ENCODE assay signal across 1 cellular context in the genomic region with DNA sequence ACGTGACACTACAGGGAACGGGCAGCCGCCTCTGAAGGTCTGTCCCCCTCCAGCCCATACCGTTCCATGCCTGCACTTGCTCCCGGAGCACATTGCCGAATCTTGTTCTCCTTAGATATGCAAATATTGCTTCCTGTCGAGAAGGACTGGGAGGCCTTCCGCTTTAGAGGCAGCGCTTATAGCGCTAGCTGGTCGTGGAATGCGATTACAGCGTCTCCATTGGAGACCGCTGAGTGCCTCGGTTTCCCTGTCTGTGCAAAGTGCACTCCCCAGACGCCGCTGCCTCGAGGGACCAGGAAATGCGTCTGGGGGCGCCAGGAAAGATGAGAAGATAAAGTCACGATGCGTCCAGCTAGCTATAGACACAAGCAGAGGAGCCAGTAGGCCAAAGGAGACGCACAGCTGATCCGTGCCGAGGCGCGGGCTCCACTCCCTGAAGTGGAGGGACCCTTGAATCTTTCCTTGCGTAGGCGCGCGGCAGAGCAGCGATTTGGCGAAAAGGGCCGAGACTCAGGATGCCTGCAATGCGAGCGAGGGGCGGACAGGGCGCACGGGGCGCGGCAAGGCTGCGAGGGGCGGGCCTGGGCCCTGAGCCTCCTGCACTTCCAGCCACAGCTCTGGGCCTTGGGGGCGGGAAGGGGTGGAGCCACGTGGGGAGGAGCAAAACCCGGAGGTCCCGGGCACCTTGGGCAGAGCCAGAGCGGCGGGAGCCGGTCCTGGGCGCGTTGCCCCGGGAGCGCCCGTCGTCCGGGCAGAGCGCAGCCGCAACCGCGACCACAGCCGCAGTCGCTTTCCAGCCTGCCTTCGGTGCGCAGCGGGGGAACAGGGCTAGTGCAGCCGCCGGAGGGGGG.
TF ChIP-seq lines count a peak whose summit lies in the region.

A gene (plus strand): TSS at position 692 of the 851 bp plus-strand sequence. CDS start 261 bp downstream, outside the sequence.

TF ChIP-seq in WTC11, 78 proteins besides CTCF, POLR2A, EP300 and RAD21 (continued from another document and continues in another):
- TF ChIP-seq, protein P1, sequence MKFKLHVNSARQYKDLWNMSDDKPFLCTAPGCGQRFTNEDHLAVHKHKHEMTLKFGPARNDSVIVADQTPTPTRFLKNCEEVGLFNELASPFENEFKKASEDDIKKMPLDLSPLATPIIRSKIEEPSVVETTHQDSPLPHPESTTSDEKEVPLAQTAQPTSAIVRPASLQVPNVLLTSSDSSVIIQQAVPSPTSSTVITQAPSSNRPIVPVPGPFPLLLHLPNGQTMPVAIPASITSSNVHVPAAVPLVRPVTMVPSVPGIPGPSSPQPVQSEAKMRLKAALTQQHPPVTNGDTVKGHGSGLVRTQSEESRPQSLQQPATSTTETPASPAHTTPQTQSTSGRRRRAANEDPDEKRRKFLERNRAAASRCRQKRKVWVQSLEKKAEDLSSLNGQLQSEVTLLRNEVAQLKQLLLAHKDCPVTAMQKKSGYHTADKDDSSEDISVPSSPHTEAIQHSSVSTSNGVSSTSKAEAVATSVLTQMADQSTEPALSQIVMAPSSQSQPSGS (CRISPR knock-in tag; IDR thresholded peaks at IDR 0.05; ENCODE audit: borderline replicate concordance, low read depth): peak; percentile 58; the same call in 1 of the 2 replicates
- TF ChIP-seq, protein P2, sequence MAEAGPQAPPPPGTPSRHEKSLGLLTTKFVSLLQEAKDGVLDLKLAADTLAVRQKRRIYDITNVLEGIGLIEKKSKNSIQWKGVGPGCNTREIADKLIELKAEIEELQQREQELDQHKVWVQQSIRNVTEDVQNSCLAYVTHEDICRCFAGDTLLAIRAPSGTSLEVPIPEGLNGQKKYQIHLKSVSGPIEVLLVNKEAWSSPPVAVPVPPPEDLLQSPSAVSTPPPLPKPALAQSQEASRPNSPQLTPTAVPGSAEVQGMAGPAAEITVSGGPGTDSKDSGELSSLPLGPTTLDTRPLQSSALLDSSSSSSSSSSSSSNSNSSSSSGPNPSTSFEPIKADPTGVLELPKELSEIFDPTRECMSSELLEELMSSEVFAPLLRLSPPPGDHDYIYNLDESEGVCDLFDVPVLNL (CRISPR knock-in tag; IDR thresholded peaks at IDR 0.05; ENCODE audit: borderline replicate concordance, low read depth): 0 out of 2 replicates have a peak, but pooled peaks have one; percentile 72
- TF ChIP-seq CREB1 (CRISPR knock-in tag; IDR thresholded peaks at IDR 0.05) (no peak; the same call in 1 of the 2 replicates), FOXK1 (CRISPR knock-in tag; IDR thresholded peaks at IDR 0.05) (peak; percentile 81), ETV6 (CRISPR knock-in tag; IDR thresholded peaks at IDR 0.05) (peak; percentile 36; the same call in 1 of the 2 replicates), ZNF396 (CRISPR knock-in tag; IDR thresholded peaks at IDR 0.05; ENCODE audit: borderline replicate concordance) (no peak), ZNF317 (CRISPR knock-in tag; IDR thresholded peaks at IDR 0.05; ENCODE audit: borderline replicate concordance, low read depth) (0 out of 2 replicates have a peak, but pooled peaks have one; percentile 17), ZNF263 (CRISPR knock-in tag; IDR thresholded peaks at IDR 0.05; ENCODE audit: low read depth) (no peak), TCF7 (CRISPR knock-in tag; IDR thresholded peaks at IDR 0.05; ENCODE audit: low read depth) (0 out of 2 replicates have a peak, but pooled peaks have one; percentile 41), ZNF232 (CRISPR knock-in tag; IDR thresholded peaks at IDR 0.05) (peak; percentile 78; the same call in 1 of the 2 replicates), NR3C1 (CRISPR knock-in tag; conservative IDR thresholded peaks at IDR 0.05; ENCODE audit: low read depth) (0 out of 2 replicates have a peak, but pooled peaks have one; percentile 45), TP53 (CRISPR knock-in tag; IDR thresholded peaks at IDR 0.05) (peak; percentile 71; the same call in 1 of the 2 replicates), ZNF138 (CRISPR knock-in tag; conservative IDR thresholded peaks at IDR 0.05) (peak; percentile 75; the same call in 1 of the 2 replicates), EMX1 (CRISPR knock-in tag; IDR thresholded peaks at IDR 0.05) (no peak), ZBTB21 (CRISPR knock-in tag; IDR thresholded peaks at IDR 0.05; ENCODE audit: borderline replicate concordance) (no peak; the same call in 1 of the 2 replicates)
- TF ChIP-seq, protein P3, sequence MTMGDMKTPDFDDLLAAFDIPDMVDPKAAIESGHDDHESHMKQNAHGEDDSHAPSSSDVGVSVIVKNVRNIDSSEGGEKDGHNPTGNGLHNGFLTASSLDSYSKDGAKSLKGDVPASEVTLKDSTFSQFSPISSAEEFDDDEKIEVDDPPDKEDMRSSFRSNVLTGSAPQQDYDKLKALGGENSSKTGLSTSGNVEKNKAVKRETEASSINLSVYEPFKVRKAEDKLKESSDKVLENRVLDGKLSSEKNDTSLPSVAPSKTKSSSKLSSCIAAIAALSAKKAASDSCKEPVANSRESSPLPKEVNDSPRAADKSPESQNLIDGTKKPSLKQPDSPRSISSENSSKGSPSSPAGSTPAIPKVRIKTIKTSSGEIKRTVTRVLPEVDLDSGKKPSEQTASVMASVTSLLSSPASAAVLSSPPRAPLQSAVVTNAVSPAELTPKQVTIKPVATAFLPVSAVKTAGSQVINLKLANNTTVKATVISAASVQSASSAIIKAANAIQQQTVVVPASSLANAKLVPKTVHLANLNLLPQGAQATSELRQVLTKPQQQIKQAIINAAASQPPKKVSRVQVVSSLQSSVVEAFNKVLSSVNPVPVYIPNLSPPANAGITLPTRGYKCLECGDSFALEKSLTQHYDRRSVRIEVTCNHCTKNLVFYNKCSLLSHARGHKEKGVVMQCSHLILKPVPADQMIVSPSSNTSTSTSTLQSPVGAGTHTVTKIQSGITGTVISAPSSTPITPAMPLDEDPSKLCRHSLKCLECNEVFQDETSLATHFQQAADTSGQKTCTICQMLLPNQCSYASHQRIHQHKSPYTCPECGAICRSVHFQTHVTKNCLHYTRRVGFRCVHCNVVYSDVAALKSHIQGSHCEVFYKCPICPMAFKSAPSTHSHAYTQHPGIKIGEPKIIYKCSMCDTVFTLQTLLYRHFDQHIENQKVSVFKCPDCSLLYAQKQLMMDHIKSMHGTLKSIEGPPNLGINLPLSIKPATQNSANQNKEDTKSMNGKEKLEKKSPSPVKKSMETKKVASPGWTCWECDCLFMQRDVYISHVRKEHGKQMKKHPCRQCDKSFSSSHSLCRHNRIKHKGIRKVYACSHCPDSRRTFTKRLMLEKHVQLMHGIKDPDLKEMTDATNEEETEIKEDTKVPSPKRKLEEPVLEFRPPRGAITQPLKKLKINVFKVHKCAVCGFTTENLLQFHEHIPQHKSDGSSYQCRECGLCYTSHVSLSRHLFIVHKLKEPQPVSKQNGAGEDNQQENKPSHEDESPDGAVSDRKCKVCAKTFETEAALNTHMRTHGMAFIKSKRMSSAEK (CRISPR knock-in tag; IDR thresholded peaks at IDR 0.05; ENCODE audit: borderline replicate concordance): no peak
- TF ChIP-seq, protein P4, sequence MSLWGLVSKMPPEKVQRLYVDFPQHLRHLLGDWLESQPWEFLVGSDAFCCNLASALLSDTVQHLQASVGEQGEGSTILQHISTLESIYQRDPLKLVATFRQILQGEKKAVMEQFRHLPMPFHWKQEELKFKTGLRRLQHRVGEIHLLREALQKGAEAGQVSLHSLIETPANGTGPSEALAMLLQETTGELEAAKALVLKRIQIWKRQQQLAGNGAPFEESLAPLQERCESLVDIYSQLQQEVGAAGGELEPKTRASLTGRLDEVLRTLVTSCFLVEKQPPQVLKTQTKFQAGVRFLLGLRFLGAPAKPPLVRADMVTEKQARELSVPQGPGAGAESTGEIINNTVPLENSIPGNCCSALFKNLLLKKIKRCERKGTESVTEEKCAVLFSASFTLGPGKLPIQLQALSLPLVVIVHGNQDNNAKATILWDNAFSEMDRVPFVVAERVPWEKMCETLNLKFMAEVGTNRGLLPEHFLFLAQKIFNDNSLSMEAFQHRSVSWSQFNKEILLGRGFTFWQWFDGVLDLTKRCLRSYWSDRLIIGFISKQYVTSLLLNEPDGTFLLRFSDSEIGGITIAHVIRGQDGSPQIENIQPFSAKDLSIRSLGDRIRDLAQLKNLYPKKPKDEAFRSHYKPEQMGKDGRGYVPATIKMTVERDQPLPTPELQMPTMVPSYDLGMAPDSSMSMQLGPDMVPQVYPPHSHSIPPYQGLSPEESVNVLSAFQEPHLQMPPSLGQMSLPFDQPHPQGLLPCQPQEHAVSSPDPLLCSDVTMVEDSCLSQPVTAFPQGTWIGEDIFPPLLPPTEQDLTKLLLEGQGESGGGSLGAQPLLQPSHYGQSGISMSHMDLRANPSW (CRISPR knock-in tag; conservative IDR thresholded peaks at IDR 0.05; ENCODE audit: low read depth): 0 out of 2 replicates have a peak, but pooled peaks have one; percentile 27
- TF ChIP-seq, protein P5, sequence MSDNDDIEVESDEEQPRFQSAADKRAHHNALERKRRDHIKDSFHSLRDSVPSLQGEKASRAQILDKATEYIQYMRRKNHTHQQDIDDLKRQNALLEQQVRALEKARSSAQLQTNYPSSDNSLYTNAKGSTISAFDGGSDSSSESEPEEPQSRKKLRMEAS (CRISPR knock-in tag; IDR thresholded peaks at IDR 0.05): peak; percentile 45; the same call in 1 of the 2 replicates
- TF ChIP-seq, protein P6, sequence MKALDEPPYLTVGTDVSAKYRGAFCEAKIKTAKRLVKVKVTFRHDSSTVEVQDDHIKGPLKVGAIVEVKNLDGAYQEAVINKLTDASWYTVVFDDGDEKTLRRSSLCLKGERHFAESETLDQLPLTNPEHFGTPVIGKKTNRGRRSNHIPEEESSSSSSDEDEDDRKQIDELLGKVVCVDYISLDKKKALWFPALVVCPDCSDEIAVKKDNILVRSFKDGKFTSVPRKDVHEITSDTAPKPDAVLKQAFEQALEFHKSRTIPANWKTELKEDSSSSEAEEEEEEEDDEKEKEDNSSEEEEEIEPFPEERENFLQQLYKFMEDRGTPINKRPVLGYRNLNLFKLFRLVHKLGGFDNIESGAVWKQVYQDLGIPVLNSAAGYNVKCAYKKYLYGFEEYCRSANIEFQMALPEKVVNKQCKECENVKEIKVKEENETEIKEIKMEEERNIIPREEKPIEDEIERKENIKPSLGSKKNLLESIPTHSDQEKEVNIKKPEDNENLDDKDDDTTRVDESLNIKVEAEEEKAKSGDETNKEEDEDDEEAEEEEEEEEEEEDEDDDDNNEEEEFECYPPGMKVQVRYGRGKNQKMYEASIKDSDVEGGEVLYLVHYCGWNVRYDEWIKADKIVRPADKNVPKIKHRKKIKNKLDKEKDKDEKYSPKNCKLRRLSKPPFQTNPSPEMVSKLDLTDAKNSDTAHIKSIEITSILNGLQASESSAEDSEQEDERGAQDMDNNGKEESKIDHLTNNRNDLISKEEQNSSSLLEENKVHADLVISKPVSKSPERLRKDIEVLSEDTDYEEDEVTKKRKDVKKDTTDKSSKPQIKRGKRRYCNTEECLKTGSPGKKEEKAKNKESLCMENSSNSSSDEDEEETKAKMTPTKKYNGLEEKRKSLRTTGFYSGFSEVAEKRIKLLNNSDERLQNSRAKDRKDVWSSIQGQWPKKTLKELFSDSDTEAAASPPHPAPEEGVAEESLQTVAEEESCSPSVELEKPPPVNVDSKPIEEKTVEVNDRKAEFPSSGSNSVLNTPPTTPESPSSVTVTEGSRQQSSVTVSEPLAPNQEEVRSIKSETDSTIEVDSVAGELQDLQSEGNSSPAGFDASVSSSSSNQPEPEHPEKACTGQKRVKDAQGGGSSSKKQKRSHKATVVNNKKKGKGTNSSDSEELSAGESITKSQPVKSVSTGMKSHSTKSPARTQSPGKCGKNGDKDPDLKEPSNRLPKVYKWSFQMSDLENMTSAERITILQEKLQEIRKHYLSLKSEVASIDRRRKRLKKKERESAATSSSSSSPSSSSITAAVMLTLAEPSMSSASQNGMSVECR (CRISPR knock-in tag; IDR thresholded peaks at IDR 0.05; ENCODE audit: borderline replicate concordance): peak; percentile 79; the same call in 1 of the 2 replicates
- TF ChIP-seq, protein P7, sequence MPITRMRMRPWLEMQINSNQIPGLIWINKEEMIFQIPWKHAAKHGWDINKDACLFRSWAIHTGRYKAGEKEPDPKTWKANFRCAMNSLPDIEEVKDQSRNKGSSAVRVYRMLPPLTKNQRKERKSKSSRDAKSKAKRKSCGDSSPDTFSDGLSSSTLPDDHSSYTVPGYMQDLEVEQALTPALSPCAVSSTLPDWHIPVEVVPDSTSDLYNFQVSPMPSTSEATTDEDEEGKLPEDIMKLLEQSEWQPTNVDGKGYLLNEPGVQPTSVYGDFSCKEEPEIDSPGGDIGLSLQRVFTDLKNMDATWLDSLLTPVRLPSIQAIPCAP (CRISPR knock-in tag; IDR thresholded peaks at IDR 0.05): no peak
- TF ChIP-seq, protein P8, sequence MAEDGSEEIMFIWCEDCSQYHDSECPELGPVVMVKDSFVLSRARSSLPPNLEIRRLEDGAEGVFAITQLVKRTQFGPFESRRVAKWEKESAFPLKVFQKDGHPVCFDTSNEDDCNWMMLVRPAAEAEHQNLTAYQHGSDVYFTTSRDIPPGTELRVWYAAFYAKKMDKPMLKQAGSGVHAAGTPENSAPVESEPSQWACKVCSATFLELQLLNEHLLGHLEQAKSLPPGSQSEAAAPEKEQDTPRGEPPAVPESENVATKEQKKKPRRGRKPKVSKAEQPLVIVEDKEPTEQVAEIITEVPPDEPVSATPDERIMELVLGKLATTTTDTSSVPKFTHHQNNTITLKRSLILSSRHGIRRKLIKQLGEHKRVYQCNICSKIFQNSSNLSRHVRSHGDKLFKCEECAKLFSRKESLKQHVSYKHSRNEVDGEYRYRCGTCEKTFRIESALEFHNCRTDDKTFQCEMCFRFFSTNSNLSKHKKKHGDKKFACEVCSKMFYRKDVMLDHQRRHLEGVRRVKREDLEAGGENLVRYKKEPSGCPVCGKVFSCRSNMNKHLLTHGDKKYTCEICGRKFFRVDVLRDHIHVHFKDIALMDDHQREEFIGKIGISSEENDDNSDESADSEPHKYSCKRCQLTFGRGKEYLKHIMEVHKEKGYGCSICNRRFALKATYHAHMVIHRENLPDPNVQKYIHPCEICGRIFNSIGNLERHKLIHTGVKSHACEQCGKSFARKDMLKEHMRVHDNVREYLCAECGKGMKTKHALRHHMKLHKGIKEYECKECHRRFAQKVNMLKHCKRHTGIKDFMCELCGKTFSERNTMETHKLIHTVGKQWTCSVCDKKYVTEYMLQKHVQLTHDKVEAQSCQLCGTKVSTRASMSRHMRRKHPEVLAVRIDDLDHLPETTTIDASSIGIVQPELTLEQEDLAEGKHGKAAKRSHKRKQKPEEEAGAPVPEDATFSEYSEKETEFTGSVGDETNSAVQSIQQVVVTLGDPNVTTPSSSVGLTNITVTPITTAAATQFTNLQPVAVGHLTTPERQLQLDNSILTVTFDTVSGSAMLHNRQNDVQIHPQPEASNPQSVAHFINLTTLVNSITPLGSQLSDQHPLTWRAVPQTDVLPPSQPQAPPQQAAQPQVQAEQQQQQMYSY (CRISPR knock-in tag; IDR thresholded peaks at IDR 0.05): peak; percentile 98
- TF ChIP-seq, protein P9, sequence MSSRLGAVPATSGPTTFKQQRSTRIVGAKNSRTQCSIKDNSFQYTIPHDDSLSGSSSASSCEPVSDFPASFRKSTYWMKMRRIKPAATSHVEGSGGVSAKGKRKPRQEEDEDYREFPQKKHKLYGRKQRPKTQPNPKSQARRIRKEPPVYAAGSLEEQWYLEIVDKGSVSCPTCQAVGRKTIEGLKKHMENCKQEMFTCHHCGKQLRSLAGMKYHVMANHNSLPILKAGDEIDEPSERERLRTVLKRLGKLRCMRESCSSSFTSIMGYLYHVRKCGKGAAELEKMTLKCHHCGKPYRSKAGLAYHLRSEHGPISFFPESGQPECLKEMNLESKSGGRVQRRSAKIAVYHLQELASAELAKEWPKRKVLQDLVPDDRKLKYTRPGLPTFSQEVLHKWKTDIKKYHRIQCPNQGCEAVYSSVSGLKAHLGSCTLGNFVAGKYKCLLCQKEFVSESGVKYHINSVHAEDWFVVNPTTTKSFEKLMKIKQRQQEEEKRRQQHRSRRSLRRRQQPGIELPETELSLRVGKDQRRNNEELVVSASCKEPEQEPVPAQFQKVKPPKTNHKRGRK (CRISPR knock-in tag; IDR thresholded peaks at IDR 0.05; ENCODE audit: borderline replicate concordance): 0 out of 2 replicates have a peak, but pooled peaks have one; percentile 45
- TF ChIP-seq, protein P10, sequence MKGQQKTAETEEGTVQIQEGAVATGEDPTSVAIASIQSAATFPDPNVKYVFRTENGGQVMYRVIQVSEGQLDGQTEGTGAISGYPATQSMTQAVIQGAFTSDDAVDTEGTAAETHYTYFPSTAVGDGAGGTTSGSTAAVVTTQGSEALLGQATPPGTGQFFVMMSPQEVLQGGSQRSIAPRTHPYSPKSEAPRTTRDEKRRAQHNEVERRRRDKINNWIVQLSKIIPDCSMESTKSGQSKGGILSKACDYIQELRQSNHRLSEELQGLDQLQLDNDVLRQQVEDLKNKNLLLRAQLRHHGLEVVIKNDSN (CRISPR knock-in tag; IDR thresholded peaks at IDR 0.05): peak; percentile 62; the same call in 1 of the 2 replicates
